Comparison of ENCODE assay signal across 8 cellular contexts in genomic region chr1:244047739-244048565, GRCh38. TPM values are rescaled to one million over a fixed set of nuclear protein-coding genes. Genes with fewer than 3 reads are reported as not detected.
A peak's percentile ranks its signal among the peaks of the same experiment; 100 is the strongest.
DNase-seq lines count a peak whose midpoint lies in the region; ATAC-seq and TF ChIP-seq lines count a peak whose summit lies in the region.

No MANE protein-coding gene starts in this region.

- H3K4me1 Mint-ChIP-seq in activated naive CD4-positive, alpha-beta T cell treated with anti-CD3 and anti-CD28 coated beads for 36 hours (ENCODE audit: low read depth), result peaks cover 45% of the 10 kb centered on the region

- H3K4me3 Mint-ChIP-seq in activated naive CD4-positive, alpha-beta T cell treated with anti-CD3 and anti-CD28 coated beads for 36 hours, result peak overlapping the region; percentile 94

- DNase-seq in GM04503 (ENCODE audit: low read depth) (peak; percentile 90), HFF-Myc (ENCODE audit: extremely low read depth, low read depth) (peak; percentile 93), MV-4-11 (lab: John Stamatoyannopoulos, UW) (peak; percentile 96), SJSA1 (ENCODE audit: low read depth in 1 of 2, low spot score in 2 of 2) (peak; percentile 96 to 100), substantia nigra (lab: John Stamatoyannopoulos, UW) (peak; percentile 74 to 100 (median 99))
- DNase-seq in activated naive CD4-positive, alpha-beta T cell treated with anti-CD3 and anti-CD28 coated beads for 36 hours, result peak; percentile 98

- H3K27ac ChIP-seq in SJSA1 (peak overlapping the region; percentile 98), gastroesophageal sphincter (peak overlapping the region; percentile 93 to 96 (median 96)), neutrophil (peak overlapping the region; percentile 99), substantia nigra (ENCODE audit: low read depth, low read length, poor library complexity, severe bottlenecking) (peak overlapping the region; percentile 97)

- peaks cover 11% of the 10 kb centered on the region; the same call in 1 of the 2 replicates for H3K36me3 ChIP-seq in SJSA1
- H3K36me3 ChIP-seq in gastroesophageal sphincter, result no peaks in the 10 kb centered on the region
- H3K36me3 ChIP-seq in neutrophil, result no peaks in the 10 kb centered on the region

- peaks cover 2% of the 10 kb centered on the region for H3K36me3 Mint-ChIP-seq in activated naive CD4-positive, alpha-beta T cell treated with anti-CD3 and anti-CD28 coated beads for 36 hours (ENCODE audit: low read depth)

- peak; percentile 95 to 97 for TF ChIP-seq POLR2A in gastroesophageal sphincter (IDR thresholded peaks at IDR 0.05)

- H3K4me1 ChIP-seq in SJSA1 (replicated peaks) (peaks cover 35% of the 10 kb centered on the region), gastroesophageal sphincter (peaks cover 0 to 40% (median 5%) of the 10 kb centered on the region in 3 donors), neutrophil (ENCODE audit: control insufficient read depth in 1 of 2, insufficient read depth in 1 of 2, low read depth in 1 of 2, low read length in 1 of 2) (peaks cover 39 to 44% of the 10 kb centered on the region in 2 experiments)

- CTCF ChIA-PET in activated naive CD4-positive, alpha-beta T cell treated with anti-CD3 and anti-CD28 coated beads for 36 hours (lab: Charles Lee), result interaction anchor here (0.6 kb wide), 1 partner anchor 179 kb away, joined by 4 read pairs; no protein-coding TSS in a partner anchor

- ATAC-seq in gastroesophageal sphincter, result peak; percentile 98

- no peaks in the 10 kb centered on the region for H3K9me3 Mint-ChIP-seq in activated naive CD4-positive, alpha-beta T cell treated with anti-CD3 and anti-CD28 coated beads for 36 hours

- intact Hi-C loops in activated naive CD4-positive, alpha-beta T cell treated with anti-CD3 and anti-CD28 coated beads for 36 hours (cut with micrococcal nuclease), result loop anchor here (1.0 to 5.0 kb wide), 15 partner anchors 27 to 923 kb away; partner anchors contain the start of genes AKT3, CEP170, COX20 and DESI2

- H3K27me3 ChIP-seq in SJSA1 (replicated peaks), result no peaks in the 10 kb centered on the region
- H3K27me3 ChIP-seq in gastroesophageal sphincter, result no peaks in the 10 kb centered on the region
- H3K27me3 ChIP-seq in neutrophil, result no peaks in the 10 kb centered on the region

- H3K27ac Mint-ChIP-seq in activated naive CD4-positive, alpha-beta T cell treated with anti-CD3 and anti-CD28 coated beads for 36 hours, result peak overlapping the region; percentile 96

- no peak for TF ChIP-seq EP300 in gastroesophageal sphincter (IDR thresholded peaks at IDR 0.05)

- H3K27me3 Mint-ChIP-seq in activated naive CD4-positive, alpha-beta T cell treated with anti-CD3 and anti-CD28 coated beads for 36 hours (ENCODE audit: low read depth), result no peaks in the 10 kb centered on the region

- H3K4me3 ChIP-seq in HFF-Myc (replicated peaks; ENCODE audit: low read depth, low read length) (peak overlapping the region; percentile 79), SJSA1 (peak overlapping the region; percentile 91), gastroesophageal sphincter (peak overlapping the region; percentile 66 to 77), neutrophil (ENCODE audit: low read depth in 1 of 2, low read length in 1 of 2) (peak overlapping the region; percentile 95 to 99)

- WGBS in gastroesophageal sphincter (ENCODE audit: low coverage in 1 of 2), 2 donors, result 0% methylated on average over 1 to 4 of the region's 81 CpGs

- H3K9me3 ChIP-seq in SJSA1 (replicated peaks) (no peaks in the 10 kb centered on the region), gastroesophageal sphincter (no peaks in the 10 kb centered on the region), neutrophil (no peaks in the 10 kb centered on the region)

- TF ChIP-seq CTCF in HFF-Myc (IDR thresholded peaks at IDR 0.05; ENCODE audit: low read depth, low read length, missing control alignments), result no peak
- TF ChIP-seq CTCF in gastroesophageal sphincter (IDR thresholded peaks at IDR 0.05), result peak in 1 of 4 experiments; percentile 20
- peak; percentile 55 for TF ChIP-seq CTCF in neutrophil (IDR thresholded peaks at IDR 0.05)

RNA-seq across cellular contexts. Expression of gene ZBTB18, which starts 3.1 kb away (rescaled TPM):
- 36.2 and 38.0 TPM in 2 replicates for total RNA-seq in SJSA1 (2014; rRNA removed; shearing (Covaris generic))
- 1 to 10 TPM; 7.2 to 7.4 TPM for total RNA-seq in activated naive CD4-positive, alpha-beta T cell treated with anti-CD3 and anti-CD28 coated beads for 36 hours
- total RNA-seq in gastroesophageal sphincter, result 10 to 100 TPM; 12.5 to 25.1 (median 20.4) TPM

Comparison
In these comparisons a context has a peak if more than half of its experiments do, and no peak if none do; other contexts are left out.
1. Peak in every context shown above with its lines: DNase-seq, ATAC-seq, H3K4me3 ChIP-seq and H3K27ac ChIP-seq.